In genomic region chr2:210598219-210598618, GRCh38 we compare ENCODE assay signal across 10 cellular contexts.
A peak's percentile ranks its signal among the peaks of the same experiment; 100 is the strongest.
ATAC-seq and TF ChIP-seq lines count a peak whose summit lies in the region.
"Had no signal": no experiment of that assay in that cellular context is flagged by ENCODE, and none has a peak within 500 bp of the region (broad histone marks: within the 10 kb centered on the region; RNA-seq: fewer than 3 reads in every experiment).

No MANE protein-coding gene starts in this region.

- H3K4me1 ChIP-seq in HEK293 (ENCODE audit: control insufficient read depth, insufficient read depth, low read length), result no peaks in the 10 kb centered on the region
- H3K4me1 ChIP-seq: A549; BE2C; BLaER1; BLaER1 treated with 17β-estradiol and CSF1 and Interleukin-3, amounts not matched to agents 10 nM and 100 nM; Caco-2 had no signal

- POLR2A ChIA-PET in HEK293 (lab: Yijun Ruan, JAX), result no interaction called here

- CTCF ChIA-PET in HEK293 (lab: Yijun Ruan, JAX), result no interaction called here

- H3K9me3 ChIP-seq in HEK293 (ENCODE audit: control insufficient read depth, insufficient read depth, low read depth, low read length), result no peaks in the 10 kb centered on the region
- H3K9me3 ChIP-seq: A549, BE2C, Caco-2 had no signal

- TF ChIP-seq CTCF in HEK293 (tag by site-specific recombination; IDR thresholded peaks at IDR 0.05), result no peak

- no peaks in the 10 kb centered on the region for H3K36me3 ChIP-seq in HEK293 (ENCODE audit: control insufficient read depth in 2 of 2, insufficient read depth in 1 of 2, low read length in 2 of 2)
- H3K36me3 ChIP-seq: BE2C; BLaER1; BLaER1 treated with 17β-estradiol and CSF1 and Interleukin-3, amounts not matched to agents 10 nM and 100 nM had no signal

- H3K4me3 ChIP-seq in HEK293 (ENCODE audit: low read depth, low read length), result no peak overlapping the region
- H3K4me3 ChIP-seq: A549; BLaER1; BLaER1 treated with 17β-estradiol and CSF1 and Interleukin-3, amounts not matched to agents 10 nM and 100 nM had no signal

- no peak for ATAC-seq in GM21423 (IDR thresholded peaks at IDR 0.05; ENCODE audit: unreplicated experiment)
- ATAC-seq: A549; CD8-positive, alpha-beta T cell had no signal

- no peak overlapping the region for H3K27ac ChIP-seq in HEK293 (ENCODE audit: extremely low read depth, low read depth, low read length)
- H3K27ac ChIP-seq: 22Rv1; A549; BLaER1; BLaER1 treated with 17β-estradiol and CSF1 and Interleukin-3, amounts not matched to agents 10 nM and 100 nM; C4-2B had no signal

TF ChIP-seq in HEK293, 187 proteins besides CTCF, POLR2A, EP300 and RAD21:
- TF ChIP-seq TRIM28 (IDR thresholded peaks at IDR 0.05; ENCODE audit: borderline replicate concordance, low read length) (0 out of 2 replicates have a peak, but pooled peaks have one; percentile 58), ZNF555 (tag by site-specific recombination; conservative IDR thresholded peaks at IDR 0.05) (no peak), ZNF610 (tag by site-specific recombination; IDR thresholded peaks at IDR 0.05; ENCODE audit: borderline replicate concordance) (no peak), ZBTB17 (tag by site-specific recombination; IDR thresholded peaks at IDR 0.05) (no peak), KLF10 (tag by site-specific recombination; IDR thresholded peaks at IDR 0.05) (no peak), ZBTB8A (tag by site-specific recombination; IDR thresholded peaks at IDR 0.05) (no peak), RBAK (tag by site-specific recombination; IDR thresholded peaks at IDR 0.05) (no peak), SETDB1 (IDR thresholded peaks at IDR 0.05; ENCODE audit: insufficient read length, low read length) (peak; percentile 83), ZBTB1 (tag by site-specific recombination; IDR thresholded peaks at IDR 0.05) (no peak), IKZF3 (tag by site-specific recombination; IDR thresholded peaks at IDR 0.05) (no peak), ZNF449 (tag by site-specific recombination; IDR thresholded peaks at IDR 0.05) (no peak), ZNF350 (tag by site-specific recombination; IDR thresholded peaks at IDR 0.05) (no peak), GLIS1 (tag by site-specific recombination; IDR thresholded peaks at IDR 0.05) (no peak), KLF9 (tag by site-specific recombination; IDR thresholded peaks at IDR 0.05; ENCODE audit: low read depth) (no peak), ZNF560 (tag by site-specific recombination; IDR thresholded peaks at IDR 0.05; ENCODE audit: borderline replicate concordance) (no peak), ZNF26 (tag by site-specific recombination; IDR thresholded peaks at IDR 0.05) (no peak)
